In genomic region chr18:13406770-13407169, GRCh38 we compare ENCODE assay signal across 27 cellular contexts.
DNase-seq lines count a peak whose midpoint lies in the region; ATAC-seq and TF ChIP-seq lines count a peak whose summit lies in the region.
"Had no signal": no experiment of that assay in that cellular context is flagged by ENCODE, and none has a peak within 500 bp of the region (broad histone marks: within the 10 kb centered on the region; RNA-seq: fewer than 3 reads in every experiment).

No MANE protein-coding gene starts in this region.

- CTCF ChIA-PET in CD4-positive, alpha-beta memory T cell (lab: Charles Lee; ENCODE audit: partially characterized antibody), result no interaction called here
- CTCF ChIA-PET in activated naive CD4-positive, alpha-beta T cell treated with anti-CD3 and anti-CD28 coated beads, Interleukin-2, amount 10 ng/mL, durations not matched to agents 7 days and 5 days (lab: Charles Lee), result no interaction called here

- no peak overlapping the region for H2AFZ ChIP-seq in osteoblast (ENCODE audit: low read length)
- H2AFZ ChIP-seq: GM23248, PC-9 had no signal

- H3K4me1 Mint-ChIP-seq in CD4-positive, alpha-beta memory T cell, result peaks cover 0 to 9% (median 4%) of the 10 kb centered on the region in 4 donors
- H3K4me1 Mint-ChIP-seq in activated naive CD4-positive, alpha-beta T cell treated with anti-CD3 and anti-CD28 coated beads, Interleukin-2, amount 10 ng/mL, durations not matched to agents 7 days and 5 days, result peaks cover 4% of the 10 kb centered on the region
- H3K4me1 Mint-ChIP-seq: IgD-negative memory B cell had no signal

- H3K79me2 ChIP-seq in osteoblast (ENCODE audit: insufficient read depth, low read length), result no peaks in the 10 kb centered on the region

- H3K4me3 Mint-ChIP-seq in CD4-positive, alpha-beta memory T cell, result no peak overlapping the region
- no peak overlapping the region for H3K4me3 Mint-ChIP-seq in activated naive CD4-positive, alpha-beta T cell treated with anti-CD3 and anti-CD28 coated beads, Interleukin-2, amount 10 ng/mL, durations not matched to agents 7 days and 5 days
- H3K4me3 Mint-ChIP-seq: CD4-positive, CD25-positive, alpha-beta regulatory T cell; H9; HFFc6 had no signal

- no peak for TF ChIP-seq CTCF in osteoblast (IDR thresholded peaks at IDR 0.05; ENCODE audit: extremely low read depth, low read depth, low read length)

- peak overlapping the region; percentile 16 to 45 for H3K4me3 ChIP-seq in duodenal mucosa (ENCODE audit: low read depth in 1 of 2, low read length in 2 of 2)
- H3K4me3 ChIP-seq in osteoblast (ENCODE audit: insufficient read depth, low read length), result no peak overlapping the region
- no peak overlapping the region for H3K4me3 ChIP-seq in CD4-positive, alpha-beta memory T cell (ENCODE audit: low read length in 2 of 2)
- H3K4me3 ChIP-seq: GM12878, GM23248, PC-9 had no signal

- H3K9me3 Mint-ChIP-seq in CD4-positive, alpha-beta memory T cell, result peaks cover 0 to 8% (median under 1%) of the 10 kb centered on the region in 8 donors
- H3K9me3 Mint-ChIP-seq in activated naive CD4-positive, alpha-beta T cell treated with anti-CD3 and anti-CD28 coated beads, Interleukin-2, amount 10 ng/mL, durations not matched to agents 7 days and 5 days, result peaks cover 2% of the 10 kb centered on the region
- H3K9me3 Mint-ChIP-seq: H9 had no signal

- H3K27ac ChIP-seq in duodenal mucosa (ENCODE audit: low read depth, low read length) (no peak overlapping the region), osteoblast (ENCODE audit: low read depth, low read length) (no peak overlapping the region)
- H3K27ac ChIP-seq in CD4-positive, alpha-beta memory T cell (ENCODE audit: low read depth, low read length), result no peak overlapping the region
- H3K27ac ChIP-seq: GM23248, PC-9 had no signal

- H3K36me3 Mint-ChIP-seq in CD4-positive, alpha-beta memory T cell, result peaks cover 19 to 25% of the 10 kb centered on the region in 2 donors
- H3K36me3 Mint-ChIP-seq in activated naive CD4-positive, alpha-beta T cell treated with anti-CD3 and anti-CD28 coated beads, Interleukin-2, amount 10 ng/mL, durations not matched to agents 7 days and 5 days, result no peaks in the 10 kb centered on the region
- H3K36me3 Mint-ChIP-seq: IgD-negative memory B cell had no signal

- H4K20me1 ChIP-seq in osteoblast (ENCODE audit: insufficient read depth, low read length), result no peaks in the 10 kb centered on the region

- peak overlapping the region in 2 of 7 donors; percentile 3 to 52 for H3K27ac Mint-ChIP-seq in CD4-positive, alpha-beta memory T cell
- no peak overlapping the region for H3K27ac Mint-ChIP-seq in activated naive CD4-positive, alpha-beta T cell treated with anti-CD3 and anti-CD28 coated beads, Interleukin-2, amount 10 ng/mL, durations not matched to agents 7 days and 5 days
- H3K27ac Mint-ChIP-seq: H9, HFFc6, IgD-negative memory B cell had no signal

- POLR2A ChIA-PET in CD4-positive, alpha-beta memory T cell (lab: Charles Lee; ENCODE audit: partially characterized antibody), result interaction anchor here (1.7 kb wide), 1 partner anchor 30 kb away, joined by 4 read pairs; no protein-coding TSS in a partner anchor

- ATAC-seq in Right ventricle myocardium inferior, result peak; percentile 23
- ATAC-seq: GM12878 had no signal

- peaks cover 0 to 3% of the 10 kb centered on the region in 2 donors for H3K36me3 ChIP-seq in duodenal mucosa (ENCODE audit: control insufficient read depth in 1 of 2, insufficient read depth in 2 of 2, low read length in 2 of 2)
- no peaks in the 10 kb centered on the region for H3K36me3 ChIP-seq in osteoblast (ENCODE audit: insufficient read depth, low read length)
- H3K36me3 ChIP-seq in CD4-positive, alpha-beta memory T cell (ENCODE audit: insufficient read depth, low read length), result no peaks in the 10 kb centered on the region

- no peak overlapping the region for H3K9ac ChIP-seq in duodenal mucosa (ENCODE audit: low read depth in 1 of 2, low read length in 2 of 2)
- H3K9ac ChIP-seq: GM23248 had no signal

- no peaks in the 10 kb centered on the region for H3K27me3 Mint-ChIP-seq in CD4-positive, alpha-beta memory T cell
- H3K27me3 Mint-ChIP-seq in activated naive CD4-positive, alpha-beta T cell treated with anti-CD3 and anti-CD28 coated beads, Interleukin-2, amount 10 ng/mL, durations not matched to agents 7 days and 5 days, result no peaks in the 10 kb centered on the region
- H3K27me3 Mint-ChIP-seq: CD4-positive, CD25-positive, alpha-beta regulatory T cell; IgD-negative memory B cell had no signal

- no peaks in the 10 kb centered on the region for H3K27me3 ChIP-seq in duodenal mucosa (ENCODE audit: control insufficient read depth in 1 of 2, insufficient read depth in 2 of 2, low read length in 2 of 2)
- H3K27me3 ChIP-seq in osteoblast (ENCODE audit: insufficient read depth, low read length), result no peaks in the 10 kb centered on the region
- H3K27me3 ChIP-seq in CD4-positive, alpha-beta memory T cell (ENCODE audit: insufficient read depth, low read length), result no peaks in the 10 kb centered on the region

- H3K4me1 ChIP-seq in duodenal mucosa (ENCODE audit: control insufficient read depth in 1 of 2, insufficient read depth in 2 of 2, low read length in 2 of 2) (peaks cover 25 to 30% of the 10 kb centered on the region in 2 donors), osteoblast (ENCODE audit: insufficient read depth, low read length) (no peaks in the 10 kb centered on the region)
- H3K4me1 ChIP-seq in CD4-positive, alpha-beta memory T cell (ENCODE audit: insufficient read depth, low read length), result no peaks in the 10 kb centered on the region

- H3K9me3 ChIP-seq in duodenal mucosa (ENCODE audit: control insufficient read depth in 1 of 2, low read length in 2 of 2) (no peaks in the 10 kb centered on the region), osteoblast (ENCODE audit: low read depth, low read length) (no peaks in the 10 kb centered on the region)
- H3K9me3 ChIP-seq in CD4-positive, alpha-beta memory T cell (ENCODE audit: control insufficient read depth in 1 of 2, low read length in 2 of 2), result no peaks in the 10 kb centered on the region

- no peak overlapping the region for H3K4me2 ChIP-seq in osteoblast (ENCODE audit: insufficient read depth, low read length)
- H3K4me2 ChIP-seq: PC-9 had no signal

- DNase-seq in Right ventricle myocardium inferior (ENCODE audit: missing footprints) (no peak), cardiac septum (ENCODE audit: low spot score) (no peak), osteoblast (ENCODE audit: insufficient read length, low spot score, missing footprints) (peak; percentile 9), T-helper 1 cell (no peak)
- DNase-seq in CD4-positive, alpha-beta memory T cell, result no peak
- no peak for DNase-seq in activated naive CD4-positive, alpha-beta T cell treated with anti-CD3 and anti-CD28 coated beads, Interleukin-2, amount 10 ng/mL, durations not matched to agents 7 days and 5 days
- DNase-seq: 8988T; CD4-positive, CD25-positive, alpha-beta regulatory T cell; COR-L47; DMS53; GDM1; GM23248; H9; HFFc6; Karpas-422; NCI-H1092; NCI-H1436; NCI-H187; NCI-H2081 treated with DMSO at 0.1 percent for 48 hours; NCI-H446; NCI-H526 treated with DMSO at 0.1 percent for 48 hours; PC-9; RPMI8226; SHP77 had no signal

- intact Hi-C loops in Right ventricle myocardium inferior (cut with DNase I) (no loop called here), cardiac septum (cut with DNase I) (no loop called here)
- intact Hi-C loops in CD4-positive, alpha-beta memory T cell (cut with micrococcal nuclease), result no loop called here

Comparison
In these comparisons a context has a peak if more than half of its experiments do, and no peak if none do; other contexts are left out.
1. H3K4me3 ChIP-seq: peak in duodenal mucosa (2 of 2); none in osteoblast (single experiment) and CD4-positive, alpha-beta memory T cell (0 of 2).